In the genomic region with DNA sequence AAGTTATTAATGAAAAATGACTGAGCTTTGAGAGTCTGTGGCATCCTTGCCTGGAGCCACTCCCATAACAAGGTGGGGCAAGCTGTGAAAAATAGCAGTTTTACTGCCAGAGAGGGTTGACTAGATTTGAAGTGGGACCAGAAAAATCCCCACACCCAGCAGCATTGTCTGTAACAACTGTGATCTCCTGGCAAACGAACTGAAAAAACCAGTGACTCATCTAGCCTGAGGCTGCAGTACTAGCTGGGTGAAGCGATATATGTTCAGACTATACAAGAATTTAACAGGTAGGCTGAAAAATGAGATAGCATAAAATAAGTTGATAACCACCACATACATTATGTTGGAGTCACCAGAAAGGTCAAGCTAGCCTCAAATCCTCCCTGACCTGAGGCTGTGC, we compare ENCODE assay signal across 1 cellular context.
TF ChIP-seq lines count a peak whose summit lies in the region.

No MANE protein-coding gene starts in this region.

TF ChIP-seq in HepG2, 621 proteins besides CTCF, POLR2A, EP300 and RAD21 (continued from another document):
- no peak for TF ChIP-seq ZNF724P (CRISPR knock-in tag; IDR thresholded peaks at IDR 0.05; ENCODE audit: borderline replicate concordance)
- TF ChIP-seq RXRB (CRISPR knock-in tag; IDR thresholded peaks at IDR 0.05; ENCODE audit: borderline replicate concordance), result no peak
- TF ChIP-seq, protein P1, sequence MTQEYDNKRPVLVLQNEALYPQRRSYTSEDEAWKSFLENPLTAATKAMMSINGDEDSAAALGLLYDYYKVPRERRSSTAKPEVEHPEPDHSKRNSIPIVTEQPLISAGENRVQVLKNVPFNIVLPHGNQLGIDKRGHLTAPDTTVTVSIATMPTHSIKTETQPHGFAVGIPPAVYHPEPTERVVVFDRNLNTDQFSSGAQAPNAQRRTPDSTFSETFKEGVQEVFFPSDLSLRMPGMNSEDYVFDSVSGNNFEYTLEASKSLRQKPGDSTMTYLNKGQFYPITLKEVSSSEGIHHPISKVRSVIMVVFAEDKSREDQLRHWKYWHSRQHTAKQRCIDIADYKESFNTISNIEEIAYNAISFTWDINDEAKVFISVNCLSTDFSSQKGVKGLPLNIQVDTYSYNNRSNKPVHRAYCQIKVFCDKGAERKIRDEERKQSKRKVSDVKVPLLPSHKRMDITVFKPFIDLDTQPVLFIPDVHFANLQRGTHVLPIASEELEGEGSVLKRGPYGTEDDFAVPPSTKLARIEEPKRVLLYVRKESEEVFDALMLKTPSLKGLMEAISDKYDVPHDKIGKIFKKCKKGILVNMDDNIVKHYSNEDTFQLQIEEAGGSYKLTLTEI (CRISPR knock-in tag; conservative IDR thresholded peaks at IDR 0.05), result no peak
- TF ChIP-seq ZNF75D (CRISPR knock-in tag; IDR thresholded peaks at IDR 0.05; ENCODE audit: borderline replicate concordance), result no peak
- no peak for TF ChIP-seq MZF1 (CRISPR knock-in tag; IDR thresholded peaks at IDR 0.05; ENCODE audit: borderline replicate concordance)
- no peak for TF ChIP-seq ARNT2 (CRISPR knock-in tag; IDR thresholded peaks at IDR 0.05; ENCODE audit: low read depth)
- TF ChIP-seq ZNF337 (CRISPR knock-in tag; IDR thresholded peaks at IDR 0.05; ENCODE audit: borderline replicate concordance, low read depth), result no peak
